In the genomic region with DNA sequence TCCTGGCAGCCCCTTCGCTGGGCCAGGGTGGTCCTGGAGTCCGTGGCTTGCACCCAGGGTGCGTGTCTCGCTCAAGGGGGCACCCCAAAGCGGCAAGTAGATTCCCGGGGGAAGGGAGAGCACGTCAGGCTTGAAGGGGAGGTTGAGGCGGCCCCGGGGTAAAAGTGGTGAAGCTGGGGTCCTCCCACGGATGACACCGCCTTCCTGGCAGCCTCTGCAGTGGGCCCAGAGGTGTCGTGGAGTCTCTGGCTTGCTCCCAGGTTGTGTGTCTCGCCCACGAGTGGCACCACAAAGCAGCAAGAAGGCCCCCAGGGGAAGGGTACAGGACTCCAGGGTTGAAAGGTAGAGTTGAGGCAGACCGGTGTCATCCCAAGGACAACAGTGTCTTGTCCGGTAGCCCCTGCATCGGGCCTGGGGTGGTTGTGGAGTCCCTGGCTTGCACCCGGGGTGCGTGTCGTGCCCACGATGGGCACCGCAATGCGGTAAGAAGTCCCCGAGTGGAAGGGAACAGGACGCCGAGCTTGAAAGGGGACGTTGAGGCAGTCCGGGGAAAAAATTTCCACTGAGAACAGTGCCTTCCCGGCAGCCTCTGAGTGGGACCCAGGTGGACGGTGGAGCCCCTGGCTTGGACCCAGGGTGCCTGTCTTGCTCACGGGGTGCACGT, we compare ENCODE assay signal across 14 cellular contexts.
A peak's percentile ranks its signal among the peaks of the same experiment; 100 is the strongest.
DNase-seq lines count a peak whose midpoint lies in the region; TF ChIP-seq lines count a peak whose summit lies in the region.
"Had no signal": no experiment of that assay in that cellular context is flagged by ENCODE, and none has a peak within 500 bp of the region (broad histone marks: within the 10 kb centered on the region; RNA-seq: fewer than 3 reads in every experiment).

No MANE protein-coding gene starts in this region.

- no peak overlapping the region for H2BK5ac ChIP-seq in neuronal stem cell (ENCODE audit: low read length)

- H3K4me3 Mint-ChIP-seq in activated CD4-positive, alpha-beta T cell treated with anti-CD3 and anti-CD28 coated beads, Interleukin-2, amount 10 ng/mL, durations not matched to agents 24 days and 14 days: no peak overlapping the region
- no peak overlapping the region for H3K4me3 Mint-ChIP-seq in activated CD4-positive, alpha-beta T cell treated with anti-CD3 and anti-CD28 coated beads, Interleukin-2, amount 10 ng/mL, durations not matched to agents 7 days and 5 days
- H3K4me3 Mint-ChIP-seq: CD8-positive, alpha-beta memory T cell; IgD-negative memory B cell had no signal

- H3K36me3 ChIP-seq in colonic mucosa (no peaks in the 10 kb centered on the region), neuronal stem cell (replicated peaks in 1 of 2; ENCODE audit: control insufficient read depth in 2 of 2, insufficient read depth in 2 of 2, low read length in 2 of 2) (no peaks in the 10 kb centered on the region)
- H3K36me3 ChIP-seq: BLaER1 had no signal

- H3K4me3 ChIP-seq in colonic mucosa: no peak overlapping the region
- no peak overlapping the region for H3K4me3 ChIP-seq in neuronal stem cell (ENCODE audit: low read length in 2 of 2)
- H3K4me3 ChIP-seq: BLaER1, GM12878 had no signal

- no peaks in the 10 kb centered on the region for H3K79me1 ChIP-seq in neuronal stem cell (ENCODE audit: low read depth, low read length)

- H3K9ac ChIP-seq in colonic mucosa (ENCODE audit: low read depth in 2 of 2, low read length in 2 of 2) (no peak overlapping the region), neuronal stem cell (ENCODE audit: low read depth, low read length, poor library complexity) (no peak overlapping the region)
- H3K9ac ChIP-seq: BLaER1 had no signal

- peak; percentile 34 for DNase-seq in activated CD4-positive, alpha-beta T cell treated with anti-CD3 and anti-CD28 coated beads, Interleukin-2, amount 10 ng/mL, durations not matched to agents 24 days and 14 days
- DNase-seq in activated CD4-positive, alpha-beta T cell treated with anti-CD3 and anti-CD28 coated beads, Interleukin-2, amount 10 ng/mL, durations not matched to agents 7 days and 5 days: no peak
- DNase-seq in colonic mucosa (peak; percentile 9), neuronal stem cell (ENCODE audit: low spot score) (no peak), NCI-H524 (lab: John Stamatoyannopoulos, UW) (no peak), COLO829 (ENCODE audit: low spot score) (no peak), NCI-H2227 (lab: John Stamatoyannopoulos, UW; ENCODE audit: unreplicated experiment) (no peak)
- DNase-seq: 8988T; AML-193; CD8-positive, alpha-beta memory T cell; DMS79 had no signal

- H3K9me3 Mint-ChIP-seq in activated CD4-positive, alpha-beta T cell treated with anti-CD3 and anti-CD28 coated beads, Interleukin-2, amount 10 ng/mL, durations not matched to agents 24 days and 14 days: no peaks in the 10 kb centered on the region
- peaks cover 8% of the 10 kb centered on the region for H3K9me3 Mint-ChIP-seq in activated CD4-positive, alpha-beta T cell treated with anti-CD3 and anti-CD28 coated beads, Interleukin-2, amount 10 ng/mL, durations not matched to agents 7 days and 5 days

- no peak overlapping the region for H2BK15ac ChIP-seq in neuronal stem cell (ENCODE audit: low read length)

- H3K36me3 Mint-ChIP-seq in activated CD4-positive, alpha-beta T cell treated with anti-CD3 and anti-CD28 coated beads, Interleukin-2, amount 10 ng/mL, durations not matched to agents 24 days and 14 days (ENCODE audit: low read depth): no peaks in the 10 kb centered on the region
- no peaks in the 10 kb centered on the region for H3K36me3 Mint-ChIP-seq in activated CD4-positive, alpha-beta T cell treated with anti-CD3 and anti-CD28 coated beads, Interleukin-2, amount 10 ng/mL, durations not matched to agents 7 days and 5 days (ENCODE audit: low read depth)
- H3K36me3 Mint-ChIP-seq: CD8-positive, alpha-beta memory T cell; IgD-negative memory B cell had no signal

- H3K18ac ChIP-seq in neuronal stem cell (ENCODE audit: low read length): no peak overlapping the region

- CTCF ChIA-PET in activated CD4-positive, alpha-beta T cell treated with anti-CD3 and anti-CD28 coated beads, Interleukin-2, amount 10 ng/mL, durations not matched to agents 7 days and 5 days (lab: Charles Lee): no interaction called here

- H3K9me3 ChIP-seq in colonic mucosa (no peaks in the 10 kb centered on the region), neuronal stem cell (replicated peaks in 1 of 2; ENCODE audit: control insufficient read depth in 2 of 2, insufficient read depth in 1 of 2, low read depth in 1 of 2, low read length in 2 of 2) (peaks cover 0 to 76% of the 10 kb centered on the region in 2 donors)

- POLR2A ChIA-PET in activated CD4-positive, alpha-beta T cell treated with anti-CD3 and anti-CD28 coated beads, Interleukin-2, amount 10 ng/mL, durations not matched to agents 7 days and 5 days (lab: Charles Lee): no interaction called here

- TF ChIP-seq CTCF in colonic mucosa (IDR thresholded peaks at IDR 0.05): no peak

- no peak overlapping the region for H4K91ac ChIP-seq in neuronal stem cell (ENCODE audit: low read depth, low read length, poor library complexity)

- no peaks in the 10 kb centered on the region for H3K27me3 ChIP-seq in colonic mucosa
- no peaks in the 10 kb centered on the region for H3K27me3 ChIP-seq in neuronal stem cell (ENCODE audit: control insufficient read depth in 3 of 3, insufficient read depth in 3 of 3, low read depth in 1 of 3, low read length in 3 of 3)
- H3K27me3 ChIP-seq: BLaER1 had no signal

- no peak overlapping the region for H4K8ac ChIP-seq in neuronal stem cell (ENCODE audit: low read depth, low read length)

- no CpG with 5 or more reads among the region's 32 CpGs for WGBS in neuronal stem cell (ENCODE audit: extremely low coverage in 2 of 2, insufficient read length in 2 of 2, insufficient replicate concordance in 1 of 2), 2 donors

- no peak overlapping the region for H3K4ac ChIP-seq in neuronal stem cell (ENCODE audit: low read length)

- H3K4me1 ChIP-seq in colonic mucosa (no peaks in the 10 kb centered on the region), neuronal stem cell (ENCODE audit: control insufficient read depth in 2 of 2, insufficient read depth in 1 of 2, low read depth in 1 of 2, low read length in 2 of 2) (no peaks in the 10 kb centered on the region)
- H3K4me1 ChIP-seq: BLaER1 had no signal

- H3K27ac ChIP-seq in colonic mucosa (no peak overlapping the region), neuronal stem cell (replicated peaks; ENCODE audit: low read length) (no peak overlapping the region)
- H3K27ac ChIP-seq: BLaER1 had no signal

- peak overlapping the region; percentile 18 for H3K4me2 ChIP-seq in neuronal stem cell (ENCODE audit: insufficient read depth, low read length, poor library complexity, severe bottlenecking)
- H3K4me2 ChIP-seq: BLaER1 had no signal

- no peak overlapping the region for H3K14ac ChIP-seq in neuronal stem cell (ENCODE audit: low read length)

- H3K23ac ChIP-seq in neuronal stem cell (ENCODE audit: low read depth, low read length, poor library complexity): no peak overlapping the region

- H2AFZ ChIP-seq in neuronal stem cell (ENCODE audit: low read length): peak overlapping the region; percentile 0

- no peak overlapping the region for H3K27ac Mint-ChIP-seq in activated CD4-positive, alpha-beta T cell treated with anti-CD3 and anti-CD28 coated beads, Interleukin-2, amount 10 ng/mL, durations not matched to agents 24 days and 14 days
- H3K27ac Mint-ChIP-seq in activated CD4-positive, alpha-beta T cell treated with anti-CD3 and anti-CD28 coated beads, Interleukin-2, amount 10 ng/mL, durations not matched to agents 7 days and 5 days: no peak overlapping the region
- H3K27ac Mint-ChIP-seq: IgD-negative memory B cell had no signal

- H2AK5ac ChIP-seq in neuronal stem cell (ENCODE audit: low read depth, low read length): no peak overlapping the region

- no peaks in the 10 kb centered on the region for H3K4me1 Mint-ChIP-seq in activated CD4-positive, alpha-beta T cell treated with anti-CD3 and anti-CD28 coated beads, Interleukin-2, amount 10 ng/mL, durations not matched to agents 24 days and 14 days
- H3K4me1 Mint-ChIP-seq in activated CD4-positive, alpha-beta T cell treated with anti-CD3 and anti-CD28 coated beads, Interleukin-2, amount 10 ng/mL, durations not matched to agents 7 days and 5 days: no peaks in the 10 kb centered on the region
- H3K4me1 Mint-ChIP-seq: CD8-positive, alpha-beta memory T cell; IgD-negative memory B cell had no signal

- no peak overlapping the region for H2BK120ac ChIP-seq in neuronal stem cell (ENCODE audit: low read depth, low read length)

- intact Hi-C loops in activated CD4-positive, alpha-beta T cell treated with anti-CD3 and anti-CD28 coated beads, Interleukin-2, amount 10 ng/mL, durations not matched to agents 24 days and 14 days (cut with micrococcal nuclease): no loop called here
- intact Hi-C loops in colonic mucosa (cut with DNase I): no loop called here

- H2BK12ac ChIP-seq in neuronal stem cell (ENCODE audit: low read length): no peak overlapping the region

- H3K27me3 Mint-ChIP-seq in activated CD4-positive, alpha-beta T cell treated with anti-CD3 and anti-CD28 coated beads, Interleukin-2, amount 10 ng/mL, durations not matched to agents 24 days and 14 days: no peaks in the 10 kb centered on the region
- H3K27me3 Mint-ChIP-seq in activated CD4-positive, alpha-beta T cell treated with anti-CD3 and anti-CD28 coated beads, Interleukin-2, amount 10 ng/mL, durations not matched to agents 7 days and 5 days: no peaks in the 10 kb centered on the region
- H3K27me3 Mint-ChIP-seq: CD8-positive, alpha-beta memory T cell; IgD-negative memory B cell had no signal

Comparison
In these comparisons a context has a peak if more than half of its experiments do, and no peak if none do; other contexts are left out.
1. DNase-seq: peak in activated CD4-positive, alpha-beta T cell treated with anti-CD3 and anti-CD28 coated beads, Interleukin-2, amount 10 ng/mL, durations not matched to agents 24 days and 14 days (single experiment) and colonic mucosa (single experiment); none in activated CD4-positive, alpha-beta T cell treated with anti-CD3 and anti-CD28 coated beads, Interleukin-2, amount 10 ng/mL, durations not matched to agents 7 days and 5 days (single experiment), neuronal stem cell (single experiment), NCI-H524 (0 of 2), COLO829 (single experiment) and NCI-H2227 (single experiment).